In the genomic region with DNA sequence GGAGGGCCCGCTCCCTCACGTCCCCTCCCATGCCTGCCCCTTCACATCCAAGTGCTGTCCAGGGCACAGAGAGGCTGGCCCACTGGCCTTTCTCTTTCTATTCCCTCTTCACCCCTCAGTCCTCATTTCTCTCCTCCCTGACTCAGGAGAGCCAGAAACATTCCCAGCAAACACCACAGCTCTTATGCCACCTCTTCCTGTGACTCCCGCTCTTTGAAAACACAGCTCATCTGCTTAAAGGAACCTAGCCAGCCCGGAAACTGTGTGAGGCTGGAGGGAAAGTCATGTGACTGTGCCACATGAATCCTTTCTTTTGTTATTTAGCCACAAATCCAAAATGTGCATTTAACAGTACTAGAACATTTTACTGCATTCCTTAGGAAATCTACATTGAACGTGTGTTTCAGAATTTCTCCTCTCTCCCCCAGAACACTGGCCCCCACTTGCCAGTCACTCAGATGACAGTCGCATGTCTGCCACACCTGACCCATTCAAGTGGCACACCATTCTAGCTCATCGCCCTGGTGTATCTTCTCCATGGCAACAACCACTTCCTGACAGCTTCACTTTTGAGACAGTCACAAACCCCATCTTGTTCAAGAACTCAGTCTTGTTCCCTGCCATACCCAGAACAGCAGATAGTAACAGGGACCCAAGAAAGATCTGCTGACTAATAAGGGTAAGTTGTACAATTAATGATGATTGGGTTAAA, we compare ENCODE assay signal across 8 cellular contexts. TPM values are rescaled to one million over a fixed set of nuclear protein-coding genes. Genes with fewer than 3 reads are reported as not detected.
A peak's percentile ranks its signal among the peaks of the same experiment; 100 is the strongest.
DNase-seq lines count a peak whose midpoint lies in the region; ATAC-seq and TF ChIP-seq lines count a peak whose summit lies in the region.

No MANE protein-coding gene starts in this region.

- no peaks in the 10 kb centered on the region for H3K27me3 ChIP-seq in tibial artery

- H3K4me1 Mint-ChIP-seq in activated naive CD8-positive, alpha-beta T cell treated with anti-CD3 and anti-CD28 coated beads, Interleukin-2, amount 10 ng/mL, durations not matched to agents 7 days and 5 days = peaks cover 22% of the 10 kb centered on the region

- peaks cover 2% of the 10 kb centered on the region for H3K36me3 Mint-ChIP-seq in activated naive CD8-positive, alpha-beta T cell treated with anti-CD3 and anti-CD28 coated beads, Interleukin-2, amount 10 ng/mL, durations not matched to agents 7 days and 5 days

- no peaks in the 10 kb centered on the region for H3K9me3 Mint-ChIP-seq in activated naive CD8-positive, alpha-beta T cell treated with anti-CD3 and anti-CD28 coated beads, Interleukin-2, amount 10 ng/mL, durations not matched to agents 7 days and 5 days

- no peaks in the 10 kb centered on the region for H3K4me1 ChIP-seq in tibial artery

- TF ChIP-seq CTCF in tibial artery (IDR thresholded peaks at IDR 0.05) = no peak

- peak overlapping the region; percentile 69 for H3K4me3 Mint-ChIP-seq in activated naive CD8-positive, alpha-beta T cell treated with anti-CD3 and anti-CD28 coated beads, Interleukin-2, amount 10 ng/mL, durations not matched to agents 7 days and 5 days

- H3K27me3 Mint-ChIP-seq in activated naive CD8-positive, alpha-beta T cell treated with anti-CD3 and anti-CD28 coated beads, Interleukin-2, amount 10 ng/mL, durations not matched to agents 7 days and 5 days = no peaks in the 10 kb centered on the region

- peak; percentile 70 for DNase-seq in RPMI7951 (ENCODE audit: low read depth)
- peak; percentile 51 for DNase-seq in activated naive CD8-positive, alpha-beta T cell treated with anti-CD3 and anti-CD28 coated beads, Interleukin-2, amount 10 ng/mL, durations not matched to agents 7 days and 5 days
- DNase-seq in pons (ENCODE audit: low spot score) = peak; percentile 67
- no peak for DNase-seq in NCI-H1694 treated with DMSO at 0.1 percent for 48 hours (lab: John Stamatoyannopoulos, UW)
- DNase-seq in NCI-H1417 treated with DMSO at 0.1 percent for 48 hours (lab: John Stamatoyannopoulos, UW) = no peak
- DNase-seq in tibial artery = no peak

- peaks cover 0 to 9% (median 0%) of the 10 kb centered on the region in 3 donors for H3K36me3 ChIP-seq in tibial artery

- H3K9me3 ChIP-seq in tibial artery = no peaks in the 10 kb centered on the region

- intact Hi-C loops in tibial artery (cut with DNase I; ENCODE audit: low total_unique reads) = no loop called here

- no peak overlapping the region for H3K4me3 ChIP-seq in tibial artery

- peak overlapping the region; percentile 85 for H3K27ac Mint-ChIP-seq in activated naive CD8-positive, alpha-beta T cell treated with anti-CD3 and anti-CD28 coated beads, Interleukin-2, amount 10 ng/mL, durations not matched to agents 7 days and 5 days

- ATAC-seq in GM19467 (IDR thresholded peaks at IDR 0.05; ENCODE audit: unreplicated experiment) (peak; percentile 53), GM21529 (IDR thresholded peaks at IDR 0.05; ENCODE audit: unreplicated experiment) (no peak)
- ATAC-seq in activated naive CD8-positive, alpha-beta T cell treated with anti-CD3 and anti-CD28 coated beads, Interleukin-2, amount 10 ng/mL, durations not matched to agents 7 days and 5 days (ENCODE audit: low read depth) = peak; percentile 99

- no peak overlapping the region for H3K27ac ChIP-seq in tibial artery

- POLR2A ChIA-PET in activated naive CD8-positive, alpha-beta T cell treated with anti-CD3 and anti-CD28 coated beads, Interleukin-2, amount 10 ng/mL, durations not matched to agents 7 days and 5 days (lab: Charles Lee) = interaction anchor here (1.0 to 1.7 kb wide), 5 partner anchors 14 to 78 kb away, joined by 3 to 10 read pairs (median 4); no protein-coding TSS in a partner anchor

RNA-seq across cellular contexts. Expression of a gene that starts 42.8 kb away (rescaled TPM):
- total RNA-seq in RPMI7951 (2014; rRNA removed; shearing (Covaris generic)) = 44.9 and 51.7 TPM in 2 replicates
- 1 to 10 TPM; 1.4 to 1.8 TPM for total RNA-seq in activated naive CD8-positive, alpha-beta T cell treated with anti-CD3 and anti-CD28 coated beads, Interleukin-2, amount 10 ng/mL, durations not matched to agents 7 days and 5 days

Comparison
In these comparisons a context has a peak if more than half of its experiments do, and no peak if none do; other contexts are left out.
1. DNase-seq: peak in RPMI7951 (single experiment), activated naive CD8-positive, alpha-beta T cell treated with anti-CD3 and anti-CD28 coated beads, Interleukin-2, amount 10 ng/mL, durations not matched to agents 7 days and 5 days (single experiment) and pons (single experiment); none in NCI-H1694 treated with DMSO at 0.1 percent for 48 hours (single experiment), NCI-H1417 treated with DMSO at 0.1 percent for 48 hours (single experiment) and tibial artery (0 of 2).
2. RNA of a gene that starts 42.8 kb away (total RNA-seq): 44.9 to 51.7 TPM in RPMI7951; 1.4 to 1.8 TPM in activated naive CD8-positive, alpha-beta T cell treated with anti-CD3 and anti-CD28 coated beads, Interleukin-2, amount 10 ng/mL, durations not matched to agents 7 days and 5 days; every median in the first group is over 10 times any median in the second.